In genomic region chr12:107803092-107803491, GRCh38 we compare ENCODE assay signal across 30 cellular contexts. TPM values are rescaled to one million over a fixed set of nuclear protein-coding genes. Genes with fewer than 3 reads are reported as not detected.
"Had no signal": no experiment of that assay in that cellular context is flagged by ENCODE, and none has a peak within 500 bp of the region (broad histone marks: within the 10 kb centered on the region; RNA-seq: fewer than 3 reads in every experiment).

No MANE protein-coding gene starts in this region.

- DNase-seq: islet precursor cell; left ventricle myocardium inferior; mesendoderm; naive B cell; natural killer cell; nephron progenitor cell; ovary; sigmoid colon; small intestine; spleen; stimulated activated CD4-positive, alpha-beta T cell treated with anti-CD3 and anti-CD28 coated beads, Interleukin-2, amount 100 ng/mL, for 48 hours; stimulated activated CD4-positive, alpha-beta T cell treated with anti-CD3 and anti-CD28 coated beads, Interleukin-4, amount 100 ng/mL, for 4 hours; stimulated activated CD8-positive, alpha-beta memory T cell treated with anti-CD3 and anti-CD28 coated beads, Interleukin-4, amount 100 ng/mL, for 48 hours; stimulated activated naive CD4-positive, alpha-beta T cell treated with Interleukin-2 at 50 U/mL for 16 hours; stimulated activated naive CD8-positive, alpha-beta T cell treated with anti-CD3 and anti-CD28 coated beads, Interleukin-15, amount 100 ng/mL, for 72 hours; substantia nigra; uterus had no signal

- H3K27me3 ChIP-seq: hepatocyte, ovary, right atrium auricular region, spleen, tibial nerve, uterus had no signal

- H2AFZ ChIP-seq: hepatocyte had no signal

- H3K36me3 ChIP-seq: left ventricle myocardium inferior, ovary, right atrium auricular region, sigmoid colon, spleen, tibial nerve, uterus had no signal

- H3K4me2 ChIP-seq: hepatocyte had no signal

- H3K4me3 ChIP-seq: hepatocyte, left ventricle myocardium inferior, lung, ovary, right atrium auricular region, sigmoid colon, spleen, tibial nerve, uterus had no signal

- FAIRE-seq: small intestine had no signal

- H3K79me2 ChIP-seq: hepatocyte had no signal

- H3K27ac ChIP-seq: hepatocyte, left ventricle myocardium inferior, ovary, right atrium auricular region, sigmoid colon, spleen, tibial nerve, uterus had no signal

- H3K9me3 ChIP-seq: left ventricle myocardium inferior, ovary, right atrium auricular region, sigmoid colon, spleen, tibial nerve, uterus had no signal

- H3K4me1 ChIP-seq: left ventricle myocardium inferior, right atrium auricular region, sigmoid colon, spleen, tibial nerve, uterus had no signal

- ATAC-seq: natural killer cell; stimulated activated memory B cell treated with anti-CD40 and anti-IgM and Interleukin-4, amounts not matched to agents 10 μg/mL and 1 μg/mL and 100 μg/mL, for 72 hours; stimulated activated naive CD8-positive, alpha-beta T cell treated with anti-CD3 and anti-CD28 coated beads, Interleukin-15, amount 100 ng/mL, for 72 hours had no signal

RNA-seq across cellular contexts. Expression of gene ASCL4, which starts 28.6 kb away (rescaled TPM):
- total RNA-seq: kidney epithelial cell, left ventricle myocardium inferior, lung, mononuclear cell, natural killer cell, omental fat pad, ovary, progenitor cell of endocrine pancreas, pulmonary artery endothelial cell, renal cortical epithelial cell, right atrium auricular region, sigmoid colon, spleen, temporal lobe, ureter, uterus had no signal
- polyA plus RNA-seq: hepatocyte, lung, ovary, small intestine had no signal
